Comparison of ENCODE assay signal across 10 cellular contexts in genomic region chr5:131466171-131466766, GRCh38.
DNase-seq lines count a peak whose midpoint lies in the region; TF ChIP-seq lines count a peak whose summit lies in the region.
"Had no signal": no experiment of that assay in that cellular context is flagged by ENCODE, and none has a peak within 500 bp of the region (broad histone marks: within the 10 kb centered on the region; RNA-seq: fewer than 3 reads in every experiment).

No MANE protein-coding gene starts in this region.

- H3K4me1 Mint-ChIP-seq in activated naive CD8-positive, alpha-beta T cell (ENCODE audit: low read depth), result peaks cover 51% of the 10 kb centered on the region

- peaks cover 19% of the 10 kb centered on the region for H3K36me3 Mint-ChIP-seq in activated naive CD8-positive, alpha-beta T cell

- H3K4me3 Mint-ChIP-seq in activated naive CD8-positive, alpha-beta T cell, result no peak overlapping the region

- TF ChIP-seq CTCF in HFF-Myc (IDR thresholded peaks at IDR 0.05; ENCODE audit: low read depth, low read length, missing control alignments), result no peak

- no peaks in the 10 kb centered on the region for H3K27me3 Mint-ChIP-seq in activated naive CD8-positive, alpha-beta T cell

- H3K4me3 ChIP-seq in HFF-Myc (replicated peaks; ENCODE audit: low read depth, low read length), result no peak overlapping the region
- H3K4me3 ChIP-seq: psoas muscle had no signal

- DNase-seq in CD1c-positive myeloid dendritic cell (ENCODE audit: extremely low spot score) (peak; percentile 11), HFF-Myc (ENCODE audit: extremely low read depth, low read depth) (peak; percentile 29), iris pigment epithelial cell (ENCODE audit: low read depth) (peak; percentile 94), UCSD-AML1 (lab: John Stamatoyannopoulos, UW; ENCODE audit: unreplicated experiment) (no peak), KG1 (lab: John Stamatoyannopoulos, UW) (no peak), NCI-H526 treated with DMSO at 0.1 percent for 48 hours (lab: John Stamatoyannopoulos, UW) (no peak), NOMO-1 (lab: John Stamatoyannopoulos, UW; ENCODE audit: unreplicated experiment in 2 of 2) (no peak)
- DNase-seq: psoas muscle, T-helper 9 cell had no signal

- H3K27ac Mint-ChIP-seq in activated naive CD8-positive, alpha-beta T cell, result peak overlapping the region; percentile 81

- H3K9me3 Mint-ChIP-seq in activated naive CD8-positive, alpha-beta T cell (ENCODE audit: low read depth), result no peaks in the 10 kb centered on the region

Comparison
In these comparisons a context has a peak if more than half of its experiments do, and no peak if none do; other contexts are left out.
1. DNase-seq: peak in CD1c-positive myeloid dendritic cell (single experiment), HFF-Myc (single experiment) and iris pigment epithelial cell (single experiment); none in UCSD-AML1 (single experiment), KG1 (single experiment), NCI-H526 treated with DMSO at 0.1 percent for 48 hours (single experiment) and NOMO-1 (0 of 2).